In genomic region chr13:109385161-109385560, GRCh38 we compare ENCODE assay signal across 21 cellular contexts.
DNase-seq lines count a peak whose midpoint lies in the region; ATAC-seq and TF ChIP-seq lines count a peak whose summit lies in the region.
"Had no signal": no experiment of that assay in that cellular context is flagged by ENCODE, and none has a peak within 500 bp of the region (broad histone marks: within the 10 kb centered on the region; RNA-seq: fewer than 3 reads in every experiment).

No MANE protein-coding gene starts in this region.

- no peak overlapping the region for H3K4me3 ChIP-seq in hepatocyte
- H3K4me3 ChIP-seq in esophagus squamous epithelium: no peak overlapping the region
- H3K4me3 ChIP-seq: heart left ventricle had no signal

- intact Hi-C loops in esophagus squamous epithelium (cut with DNase I) (no loop called here), posterior cingulate gyrus (cut with DNase I) (no loop called here)

- ATAC-seq in HG03025 (IDR thresholded peaks at IDR 0.05; ENCODE audit: low FRiP score, unreplicated experiment): no peak
- ATAC-seq: heart left ventricle, sciatic nerve had no signal

- H3K27me3 Mint-ChIP-seq in HFFc6 (ENCODE audit: insufficient read depth): no peaks in the 10 kb centered on the region

- H3K36me3 Mint-ChIP-seq in HFFc6 (ENCODE audit: low read depth): no peaks in the 10 kb centered on the region

- H3K9me3 ChIP-seq in hepatocyte (ENCODE audit: low read depth) (no peaks in the 10 kb centered on the region), esophagus squamous epithelium (no peaks in the 10 kb centered on the region)
- H3K9me3 ChIP-seq: heart left ventricle had no signal

- peak; percentile 70 to 79 for DNase-seq in AML-193 (lab: John Stamatoyannopoulos, UW)
- DNase-seq in HFFc6: peak; percentile 54
- peak; percentile 40 for DNase-seq in T1000 (lab: John Stamatoyannopoulos, UW)
- peak; percentile 48 for DNase-seq in hepatocyte (ENCODE audit: low spot score)
- DNase-seq in esophagus squamous epithelium (lab: John Stamatoyannopoulos, UW): no peak
- no peak for DNase-seq in posterior cingulate gyrus
- no peak for DNase-seq in inferior parietal cortex (ENCODE audit: extremely low spot score)
- DNase-seq: activated effector memory CD4-positive, alpha-beta T cell treated with anti-CD3 and anti-CD28 coated beads, Interleukin-2, amount 50 U/mL, for 16 hours; anterior cingulate cortex; dermis blood vessel endothelial cell; GF-D8; GOT3; heart left ventricle; midbrain; NCI-H2171; occipital lobe; stimulated activated CD4-positive, alpha-beta T cell treated with anti-CD3 and anti-CD28 coated beads, Interleukin-2, amount 100 ng/mL, for 48 hours had no signal

- no peak overlapping the region for H2AFZ ChIP-seq in hepatocyte

- TF ChIP-seq POLR2A in esophagus squamous epithelium (IDR thresholded peaks at IDR 0.05): no peak

- WGBS in hepatocyte (ENCODE audit: low lambda C conversion rate, missing lambda C conversion rate): 59% methylated on average over 7 of the region's 7 CpGs
- WGBS in esophagus squamous epithelium, 2 donors: 63 to 79% methylated on average over 7 of the region's 7 CpGs

- H3K36me3 ChIP-seq in hepatocyte (replicated peaks; ENCODE audit: insufficient read depth, low read depth) (no peaks in the 10 kb centered on the region), esophagus squamous epithelium (no peaks in the 10 kb centered on the region)
- H3K36me3 ChIP-seq: heart left ventricle had no signal

- H3K27ac ChIP-seq in hepatocyte (no peak overlapping the region), esophagus squamous epithelium (no peak overlapping the region)
- H3K27ac ChIP-seq: epithelial cell of prostate, heart left ventricle, RWPE1 had no signal

- no peaks in the 10 kb centered on the region for H3K9me2 ChIP-seq in hepatocyte (replicated peaks; ENCODE audit: insufficient read depth)

- H3K27me3 ChIP-seq in hepatocyte (no peaks in the 10 kb centered on the region), esophagus squamous epithelium (no peaks in the 10 kb centered on the region)
- H3K27me3 ChIP-seq: heart left ventricle had no signal

- H3K27ac Mint-ChIP-seq in HFFc6: peak overlapping the region; percentile 80

- TF ChIP-seq CTCF in HFFc6 (IDR thresholded peaks at IDR 0.05): no peak
- TF ChIP-seq CTCF in hepatocyte (IDR thresholded peaks at IDR 0.05; ENCODE audit: poor library complexity): no peak
- TF ChIP-seq CTCF in esophagus squamous epithelium (IDR thresholded peaks at IDR 0.05): no peak

- no peaks in the 10 kb centered on the region for H4K20me1 ChIP-seq in hepatocyte (ENCODE audit: insufficient read depth, poor library complexity, severe bottlenecking)

- H3K4me1 Mint-ChIP-seq in HFFc6 (ENCODE audit: low read depth): peaks cover 78% of the 10 kb centered on the region

- H3K79me2 ChIP-seq in hepatocyte: no peaks in the 10 kb centered on the region

- peak overlapping the region; percentile 46 for H3K4me3 Mint-ChIP-seq in HFFc6

- no peaks in the 10 kb centered on the region for H3K9me3 Mint-ChIP-seq in HFFc6

- peak overlapping the region; percentile 27 for H3K4me2 ChIP-seq in hepatocyte

- H3K4me1 ChIP-seq in hepatocyte (ENCODE audit: insufficient read depth): peaks cover 8% of the 10 kb centered on the region
- H3K4me1 ChIP-seq in esophagus squamous epithelium: no peaks in the 10 kb centered on the region

Comparison
In these comparisons a context has a peak if more than half of its experiments do, and no peak if none do; other contexts are left out.
1. DNase-seq: peak in AML-193 (2 of 2), HFFc6 (single experiment), T1000 (single experiment) and hepatocyte (single experiment); none in esophagus squamous epithelium (single experiment), posterior cingulate gyrus (0 of 10) and inferior parietal cortex (single experiment).